In the genomic region with DNA sequence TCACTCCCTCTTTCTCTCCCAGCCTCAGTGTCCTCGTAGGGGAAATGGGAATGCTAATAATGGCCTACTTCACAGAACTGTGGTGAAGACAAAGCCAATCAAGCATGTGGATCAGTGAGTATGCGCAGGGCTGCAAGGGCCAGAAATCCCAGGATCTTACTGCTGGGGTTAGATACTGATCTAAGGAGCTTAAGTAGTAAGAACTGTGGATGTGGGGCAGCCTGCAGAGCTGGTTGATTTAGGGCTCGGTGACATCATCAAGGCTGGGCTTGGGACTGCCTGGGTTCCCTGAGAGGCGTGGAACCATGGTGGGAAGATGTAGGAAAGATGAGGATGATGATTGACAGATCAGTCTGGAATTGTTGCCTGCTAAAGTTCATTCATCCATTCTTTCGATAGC, we compare ENCODE assay signal across 34 cellular contexts. TPM values are rescaled to one million over a fixed set of nuclear protein-coding genes. Genes with fewer than 3 reads are reported as not detected.
"Had no signal": no experiment of that assay in that cellular context is flagged by ENCODE, and none has a peak within 500 bp of the region (broad histone marks: within the 10 kb centered on the region; RNA-seq: fewer than 3 reads in every experiment).

No MANE protein-coding gene starts in this region.

- DNase-seq: activated CD4-positive, alpha-beta T cell treated with anti-CD3 and anti-CD28 coated beads, Interleukin-2, amount 10 ng/mL, durations not matched to agents 24 days and 14 days; activated CD4-positive, alpha-beta T cell treated with anti-CD3 and anti-CD28 coated beads, Interleukin-2, amount 50 U/mL, for 4 hours; activated CD8-positive, alpha-beta T cell treated with anti-CD3 and anti-CD28 coated beads for 36 hours; activated gamma-delta T cell treated with Interleukin-2 at 50 U/mL for 16 hours; activated naive CD4-positive, alpha-beta T cell treated with anti-CD3 and anti-CD28 coated beads, Interleukin-2, amount 10 ng/mL, durations not matched to agents 7 days and 5 days; activated naive CD8-positive, alpha-beta T cell treated with anti-CD3 and anti-CD28 coated beads, Interleukin-2, amount 50 U/mL, for 24 hours; activated T-cell treated with anti-CD3 and anti-CD28 coated beads, Interleukin-2, amount 50 U/mL, for 24 hours; aorta; brain microvascular endothelial cell; Kasumi-1; KG1; MG63; NCI-H1048; NCI-H1105 treated with DMSO at 0.1 percent for 48 hours; NCI-H1436; NCI-H1694; NCI-H1930; NCI-H2081 treated with DMSO at 0.1 percent for 48 hours; NCI-H226; NCI-H446 treated with DMSO at 0.1 percent for 48 hours; NK-92 treated with Interleukin-12 subunit alpha and Interleukin-12 subunit beta, amount 100 ng/mL, for 24 hours; PC-3; Peyer's patch; RPMI8226; SHP77 treated with DMSO at 0.1 percent for 48 hours; SW 1271; T1000 had no signal

- H3K4me3 ChIP-seq: MG63, Peyer's patch had no signal

- H3K4me3 Mint-ChIP-seq: activated CD4-positive, alpha-beta T cell treated with anti-CD3 and anti-CD28 coated beads, Interleukin-2, amount 10 ng/mL, durations not matched to agents 24 days and 14 days; activated CD8-positive, alpha-beta T cell treated with anti-CD3 and anti-CD28 coated beads for 36 hours; activated naive CD4-positive, alpha-beta T cell treated with anti-CD3 and anti-CD28 coated beads, Interleukin-2, amount 10 ng/mL, durations not matched to agents 7 days and 5 days; activated naive CD8-positive, alpha-beta T cell; activated naive CD8-positive, alpha-beta T cell treated with anti-CD3 and anti-CD28 coated beads, Interleukin-2, amount 50 U/mL, for 24 hours; activated T-cell treated with anti-CD3 and anti-CD28 coated beads, Interleukin-2, amount 50 U/mL, for 24 hours; activated T-helper 1 cell treated with anti-CD3 and anti-CD28 coated beads, Interleukin-12 subunit alpha, Interleukin-12 subunit beta, Interleukin-2, Interleukin-4 antibody, amounts not matched to agents 30 ng/mL and 10 ng/mL and 1 ng/mL, durations not matched to agents 14 hours and 24 hours and 36 hours; central memory CD8-positive, alpha-beta T cell had no signal

- H3K9me3 ChIP-seq: MG63, Peyer's patch had no signal

- H3K27ac Mint-ChIP-seq: activated CD4-positive, alpha-beta T cell treated with anti-CD3 and anti-CD28 coated beads, Interleukin-2, amount 10 ng/mL, durations not matched to agents 24 days and 14 days; activated CD8-positive, alpha-beta T cell treated with anti-CD3 and anti-CD28 coated beads for 36 hours; activated naive CD4-positive, alpha-beta T cell treated with anti-CD3 and anti-CD28 coated beads, Interleukin-2, amount 10 ng/mL, durations not matched to agents 7 days and 5 days; activated naive CD8-positive, alpha-beta T cell; activated naive CD8-positive, alpha-beta T cell treated with anti-CD3 and anti-CD28 coated beads, Interleukin-2, amount 50 U/mL, for 24 hours; activated T-cell treated with anti-CD3 and anti-CD28 coated beads, Interleukin-2, amount 50 U/mL, for 24 hours; activated T-helper 1 cell treated with anti-CD3 and anti-CD28 coated beads, Interleukin-12 subunit alpha, Interleukin-12 subunit beta, Interleukin-2, Interleukin-4 antibody, amounts not matched to agents 30 ng/mL and 10 ng/mL and 1 ng/mL, durations not matched to agents 14 hours and 24 hours and 36 hours had no signal

- H3K27ac ChIP-seq: brain microvascular endothelial cell, Peyer's patch had no signal

- H3K27me3 ChIP-seq: MG63, Peyer's patch had no signal

- ATAC-seq: activated CD8-positive, alpha-beta T cell treated with anti-CD3 and anti-CD28 coated beads for 36 hours; activated naive CD8-positive, alpha-beta T cell treated with anti-CD3 and anti-CD28 coated beads, Interleukin-2, amount 50 U/mL, for 24 hours; PC-3 had no signal

- H3K27me3 Mint-ChIP-seq: activated CD4-positive, alpha-beta T cell treated with anti-CD3 and anti-CD28 coated beads, Interleukin-2, amount 10 ng/mL, durations not matched to agents 24 days and 14 days; activated CD8-positive, alpha-beta T cell treated with anti-CD3 and anti-CD28 coated beads for 36 hours; activated naive CD8-positive, alpha-beta T cell; activated naive CD8-positive, alpha-beta T cell treated with anti-CD3 and anti-CD28 coated beads, Interleukin-2, amount 50 U/mL, for 24 hours; activated T-cell treated with anti-CD3 and anti-CD28 coated beads, Interleukin-2, amount 50 U/mL, for 24 hours; central memory CD8-positive, alpha-beta T cell had no signal

- H3K9me3 Mint-ChIP-seq: activated CD4-positive, alpha-beta T cell treated with anti-CD3 and anti-CD28 coated beads, Interleukin-2, amount 10 ng/mL, durations not matched to agents 24 days and 14 days; activated CD8-positive, alpha-beta T cell treated with anti-CD3 and anti-CD28 coated beads for 36 hours; activated naive CD4-positive, alpha-beta T cell treated with anti-CD3 and anti-CD28 coated beads, Interleukin-2, amount 10 ng/mL, durations not matched to agents 7 days and 5 days; activated naive CD8-positive, alpha-beta T cell treated with anti-CD3 and anti-CD28 coated beads, Interleukin-2, amount 50 U/mL, for 24 hours; activated T-cell treated with anti-CD3 and anti-CD28 coated beads, Interleukin-2, amount 50 U/mL, for 24 hours; activated T-helper 1 cell treated with anti-CD3 and anti-CD28 coated beads, Interleukin-12 subunit alpha, Interleukin-12 subunit beta, Interleukin-2, Interleukin-4 antibody, amounts not matched to agents 30 ng/mL and 10 ng/mL and 1 ng/mL, durations not matched to agents 14 hours and 24 hours and 36 hours; central memory CD8-positive, alpha-beta T cell had no signal

- H3K36me3 Mint-ChIP-seq: activated naive CD4-positive, alpha-beta T cell treated with anti-CD3 and anti-CD28 coated beads, Interleukin-2, amount 10 ng/mL, durations not matched to agents 7 days and 5 days; activated naive CD8-positive, alpha-beta T cell had no signal

- H3K36me3 ChIP-seq: brain microvascular endothelial cell, MG63, Peyer's patch had no signal

RNA-seq across cellular contexts. Expression of gene RPRML, which starts 30.5 kb away (rescaled TPM):
- total RNA-seq: activated CD4-positive, alpha-beta T cell treated with anti-CD3 and anti-CD28 coated beads, Interleukin-2, amount 10 ng/mL, durations not matched to agents 24 days and 14 days; activated CD8-positive, alpha-beta T cell treated with anti-CD3 and anti-CD28 coated beads for 36 hours; activated T-helper 1 cell treated with anti-CD3 and anti-CD28 coated beads, Interleukin-12 subunit alpha, Interleukin-12 subunit beta, Interleukin-2, Interleukin-4 antibody, amounts not matched to agents 30 ng/mL and 10 ng/mL and 1 ng/mL, durations not matched to agents 14 hours and 24 hours and 36 hours; chondrocyte; SK-MEL-5; T-helper 1 cell treated with Interleukin-12 subunit alpha and Interleukin-12 subunit beta and Interleukin-4 antibody, amounts not matched to agents 30 ng/mL and 1 ng/mL, for 36 hours; T-helper 2 cell treated with Interferon-gamma antibody and Interleukin-4, amounts not matched to agents 100 ng/mL and 5 ng/mL, for 36 hours had no signal
